In the genomic region with DNA sequence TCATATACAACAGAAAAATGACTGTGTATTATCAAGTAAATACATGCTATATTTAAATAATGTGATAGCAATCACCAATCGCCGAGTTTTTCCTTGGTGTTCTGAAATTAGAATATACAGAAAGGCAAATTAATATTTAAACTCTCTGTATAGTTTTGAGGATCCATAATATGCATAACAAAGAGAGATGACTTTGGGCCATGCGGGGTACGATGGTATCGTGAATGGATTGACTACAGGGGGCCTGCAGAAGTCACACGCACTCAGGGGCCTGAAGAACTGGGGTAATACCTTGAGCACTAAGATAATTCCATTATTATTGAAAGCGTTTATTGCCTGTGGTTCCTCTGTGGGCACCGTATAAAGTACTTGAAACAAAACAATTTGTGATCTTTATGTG, we compare ENCODE assay signal across 28 cellular contexts.
"Had no signal": no experiment of that assay in that cellular context is flagged by ENCODE, and none has a peak within 500 bp of the region (broad histone marks: within the 10 kb centered on the region; RNA-seq: fewer than 3 reads in every experiment).

No MANE protein-coding gene starts in this region.

- H3K4me3 Mint-ChIP-seq: activated CD4-positive, alpha-beta T cell treated with anti-CD3 and anti-CD28 coated beads for 36 hours; activated CD4-positive, alpha-beta T cell treated with anti-CD3 and anti-CD28 coated beads, Interleukin-2, amount 10 ng/mL, durations not matched to agents 7 days and 5 days; activated CD8-positive, alpha-beta T cell treated with anti-CD3 and anti-CD28 coated beads, Interleukin-2, amount 10 ng/mL, durations not matched to agents 7 days and 5 days; activated naive CD4-positive, alpha-beta T cell treated with anti-CD3 and anti-CD28 coated beads for 36 hours; activated T-cell treated with anti-CD3 and anti-CD28 coated beads, Interleukin-2, amount 50 U/mL, for 4 hours; activated T-helper 1 cell treated with anti-CD3 and anti-CD28 coated beads, Interleukin-12 subunit alpha, Interleukin-12 subunit beta, Interleukin-2, Interleukin-4 antibody, amounts not matched to agents 30 ng/mL and 10 ng/mL and 1 ng/mL, durations not matched to agents 14 hours and 24 hours and 36 hours; brain had no signal

- H3K27me3 ChIP-seq: adrenal gland, SJCRH30 had no signal

- H3K4me1 Mint-ChIP-seq: activated CD4-positive, alpha-beta T cell treated with anti-CD3 and anti-CD28 coated beads for 36 hours; activated CD4-positive, alpha-beta T cell treated with anti-CD3 and anti-CD28 coated beads, Interleukin-2, amount 10 ng/mL, durations not matched to agents 7 days and 5 days had no signal

- H3K27ac ChIP-seq: adrenal gland, SJCRH30, SK-N-MC had no signal

- H3K9me3 ChIP-seq: adrenal gland, SJCRH30 had no signal

- H3K4me3 ChIP-seq: adrenal gland, SJCRH30, SK-N-MC had no signal

- DNase-seq: activated CD4-positive, alpha-beta T cell treated with anti-CD3 and anti-CD28 coated beads for 36 hours; activated CD4-positive, alpha-beta T cell treated with anti-CD3 and anti-CD28 coated beads, Interleukin-2, amount 10 ng/mL, durations not matched to agents 7 days and 5 days; activated CD4-positive, alpha-beta T cell treated with anti-CD3 and anti-CD28 coated beads, Interleukin-2, amount 50 U/mL, for 48 hours; activated CD8-positive, alpha-beta memory T cell treated with anti-CD3 and anti-CD28 coated beads, Interleukin-2, amount 50 U/mL, for 4 hours; activated CD8-positive, alpha-beta T cell treated with anti-CD3 and anti-CD28 coated beads, Interleukin-2, amount 10 ng/mL, durations not matched to agents 7 days and 5 days; activated gamma-delta T cell treated with Interleukin-2 at 50 U/mL for 16 hours; activated naive CD4-positive, alpha-beta T cell treated with anti-CD3 and anti-CD28 coated beads for 36 hours; activated T-cell treated with anti-CD3 and anti-CD28 coated beads for 4 hours; activated T-cell treated with anti-CD3 and anti-CD28 coated beads, Interleukin-2, amount 50 U/mL, for 4 hours; adrenal gland; caudate nucleus; Karpas-422; NCI-H1105; NCI-H1417 treated with DMSO at 0.1 percent for 48 hours; NCI-H187 treated with DMSO at 0.1 percent for 48 hours; NCI-H2081; NCI-H2171 treated with DMSO at 0.1 percent for 48 hours; NCI-H2227 treated with DMSO at 0.1 percent for 48 hours; NCI-H446; NCI-H510A treated with DMSO at 0.1 percent for 48 hours; NCI-H526 treated with DMSO at 0.1 percent for 48 hours; SHP77; SJCRH30; T1000 had no signal

- H3K4me1 ChIP-seq: adrenal gland, SJCRH30 had no signal

- H3K36me3 ChIP-seq: adrenal gland, SJCRH30 had no signal

- H3K36me3 Mint-ChIP-seq: activated naive CD4-positive, alpha-beta T cell treated with anti-CD3 and anti-CD28 coated beads, Interleukin-2, amount 50 U/mL, for 72 hours; brain had no signal

- H3K27ac Mint-ChIP-seq: activated CD4-positive, alpha-beta T cell treated with anti-CD3 and anti-CD28 coated beads for 36 hours; activated CD4-positive, alpha-beta T cell treated with anti-CD3 and anti-CD28 coated beads, Interleukin-2, amount 10 ng/mL, durations not matched to agents 7 days and 5 days; activated CD8-positive, alpha-beta T cell treated with anti-CD3 and anti-CD28 coated beads, Interleukin-2, amount 10 ng/mL, durations not matched to agents 7 days and 5 days; activated naive CD4-positive, alpha-beta T cell treated with anti-CD3 and anti-CD28 coated beads for 36 hours; activated naive CD4-positive, alpha-beta T cell treated with anti-CD3 and anti-CD28 coated beads, Interleukin-2, amount 50 U/mL, for 72 hours; activated T-helper 1 cell treated with anti-CD3 and anti-CD28 coated beads, Interleukin-12 subunit alpha, Interleukin-12 subunit beta, Interleukin-2, Interleukin-4 antibody, amounts not matched to agents 30 ng/mL and 10 ng/mL and 1 ng/mL, durations not matched to agents 14 hours and 24 hours and 36 hours had no signal

- H3K27me3 Mint-ChIP-seq: activated CD4-positive, alpha-beta T cell treated with anti-CD3 and anti-CD28 coated beads, Interleukin-2, amount 10 ng/mL, durations not matched to agents 7 days and 5 days; brain had no signal

- H3K9me3 Mint-ChIP-seq: activated CD4-positive, alpha-beta T cell treated with anti-CD3 and anti-CD28 coated beads, Interleukin-2, amount 10 ng/mL, durations not matched to agents 7 days and 5 days; activated naive CD4-positive, alpha-beta T cell treated with anti-CD3 and anti-CD28 coated beads for 36 hours; activated naive CD4-positive, alpha-beta T cell treated with anti-CD3 and anti-CD28 coated beads, Interleukin-2, amount 50 U/mL, for 72 hours; activated T-cell treated with anti-CD3 and anti-CD28 coated beads, Interleukin-2, amount 50 U/mL, for 4 hours; activated T-helper 1 cell treated with anti-CD3 and anti-CD28 coated beads, Interleukin-12 subunit alpha, Interleukin-12 subunit beta, Interleukin-2, Interleukin-4 antibody, amounts not matched to agents 30 ng/mL and 10 ng/mL and 1 ng/mL, durations not matched to agents 14 hours and 24 hours and 36 hours; brain had no signal
